In the genomic region with DNA sequence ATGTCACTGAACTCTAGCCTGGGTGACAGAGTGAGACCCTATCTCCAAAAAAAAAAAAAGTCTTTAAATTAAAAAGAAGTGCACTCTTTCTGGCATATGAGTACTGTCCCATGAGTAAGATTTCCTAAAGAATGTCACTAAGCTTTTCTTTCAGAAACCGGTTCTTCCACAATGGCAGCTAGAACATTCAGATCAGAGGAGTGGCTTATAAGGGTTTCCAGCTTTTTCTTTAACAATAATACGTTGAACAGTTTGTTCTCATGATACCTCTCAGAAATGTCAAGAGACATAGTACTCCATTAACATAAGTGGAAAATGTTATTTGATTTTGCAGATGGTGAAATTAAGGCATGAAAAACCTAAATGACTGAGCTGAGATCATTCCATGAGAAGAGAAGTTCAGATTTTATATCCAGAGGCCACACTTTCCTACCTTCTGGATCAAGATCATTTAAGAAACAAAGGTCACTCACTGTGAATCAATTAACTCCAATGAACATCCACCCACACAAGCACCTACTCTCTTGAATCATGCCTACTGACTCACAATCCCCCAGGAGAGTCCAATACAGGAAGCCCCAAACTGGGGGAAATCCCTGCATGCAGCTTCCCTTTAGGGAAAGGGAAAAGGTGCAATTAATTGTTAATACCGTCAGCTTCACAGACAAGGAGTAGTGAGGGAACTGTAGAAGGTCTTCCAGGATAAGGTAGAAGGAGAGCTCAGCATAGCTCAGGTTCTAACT, we compare ENCODE assay signal across 12 cellular contexts.
DNase-seq lines count a peak whose midpoint lies in the region; ATAC-seq and TF ChIP-seq lines count a peak whose summit lies in the region.
"Had no signal": no experiment of that assay in that cellular context is flagged by ENCODE, and none has a peak within 500 bp of the region (broad histone marks: within the 10 kb centered on the region; RNA-seq: fewer than 3 reads in every experiment).

No MANE protein-coding gene starts in this region.

- H3K4me2 ChIP-seq in trophoblast cell (ENCODE audit: low read length) = no peak overlapping the region

- ATAC-seq in HG02571 (IDR thresholded peaks at IDR 0.05; ENCODE audit: unreplicated experiment) = no peak
- ATAC-seq: activated CD8-positive, alpha-beta T cell treated with anti-CD3 and anti-CD28 coated beads for 36 hours had no signal

- no peak overlapping the region for H3K18ac ChIP-seq in trophoblast cell (ENCODE audit: low read length)

- peak; percentile 30 for DNase-seq in DMS79 (lab: John Stamatoyannopoulos, UW)
- DNase-seq in RKO (ENCODE audit: low spot score) = peak; percentile 11
- peak; percentile 68 for DNase-seq in fibroblast of mammary gland (ENCODE audit: low read depth)
- DNase-seq in trophoblast cell = peak; percentile 62 to 91
- DNase-seq in iPS-NIHi7 (ENCODE audit: extremely low spot score) = no peak
- DNase-seq in central memory CD4-positive, alpha-beta T cell = no peak
- DNase-seq in stimulated activated naive CD4-positive, alpha-beta T cell (lab: John Stamatoyannopoulos, UW) = no peak
- DNase-seq: activated CD8-positive, alpha-beta T cell treated with anti-CD3 and anti-CD28 coated beads for 36 hours; NCI-H526; ovary had no signal

- H3K4me1 ChIP-seq in trophoblast cell (ENCODE audit: control insufficient read depth in 1 of 2, insufficient read depth in 2 of 2, low read length in 2 of 2) = peaks cover 12 to 15% of the 10 kb centered on the region in 2 experiments

- H3K79me2 ChIP-seq in trophoblast cell (ENCODE audit: control insufficient read depth, insufficient read depth, low read length, poor library complexity) = no peaks in the 10 kb centered on the region

- no peak overlapping the region for H2AK5ac ChIP-seq in trophoblast cell (ENCODE audit: low read length)

- no peak overlapping the region for H3K14ac ChIP-seq in trophoblast cell (ENCODE audit: low read length)

- peak overlapping the region; percentile 73 for H2BK12ac ChIP-seq in trophoblast cell (ENCODE audit: low read length)

- peak overlapping the region; percentile 63 for H2BK120ac ChIP-seq in trophoblast cell (ENCODE audit: insufficient read depth, low read length, poor library complexity)

- H4K12ac ChIP-seq in trophoblast cell (ENCODE audit: low read depth, low read length) = no peak overlapping the region

- H3K9me3 ChIP-seq in trophoblast cell (ENCODE audit: insufficient read depth, low read depth, low read length) = no peaks in the 10 kb centered on the region
- H3K9me3 ChIP-seq: Caco-2, ovary had no signal

- H3K27me3 ChIP-seq in trophoblast cell (ENCODE audit: insufficient read depth, low read length) = no peaks in the 10 kb centered on the region
- H3K27me3 ChIP-seq: ovary had no signal

- peaks cover 7% of the 10 kb centered on the region for H3K79me1 ChIP-seq in trophoblast cell (ENCODE audit: low read length)

- no peak overlapping the region for H2AFZ ChIP-seq in trophoblast cell (ENCODE audit: insufficient read depth, low read length, poor library complexity)

- no peak overlapping the region for H3K9ac ChIP-seq in trophoblast cell (ENCODE audit: low read length)

- H3K4ac ChIP-seq in trophoblast cell (ENCODE audit: low read depth, low read length) = no peak overlapping the region

- peak overlapping the region; percentile 76 for H4K91ac ChIP-seq in trophoblast cell (ENCODE audit: low read depth, low read length)

- H3K23ac ChIP-seq in trophoblast cell (ENCODE audit: low read length) = no peak overlapping the region

- H4K8ac ChIP-seq in trophoblast cell (ENCODE audit: low read depth, low read length) = no peak overlapping the region

- no peak overlapping the region for H3K27ac ChIP-seq in trophoblast cell (ENCODE audit: low read depth, low read length)
- H3K27ac ChIP-seq: ovary had no signal

- H3K4me3 ChIP-seq in fibroblast of mammary gland (ENCODE audit: control insufficient read depth, low read depth, low read length) (no peak overlapping the region), trophoblast cell (ENCODE audit: low read depth, low read length) (no peak overlapping the region)
- H3K4me3 ChIP-seq: ovary had no signal

- TF ChIP-seq CTCF in fibroblast of mammary gland (conservative IDR thresholded peaks at IDR 0.05; ENCODE audit: control insufficient read depth, insufficient read depth, low read depth, low read length) = no peak

- H2BK5ac ChIP-seq in trophoblast cell (ENCODE audit: low read depth, low read length, poor library complexity) = no peak overlapping the region

- H3K36me3 ChIP-seq in trophoblast cell (ENCODE audit: control insufficient read depth in 1 of 2, insufficient read depth in 2 of 2, low read length in 2 of 2) = no peaks in the 10 kb centered on the region
- H3K36me3 ChIP-seq: ovary had no signal

- WGBS in trophoblast cell (ENCODE audit: extremely low coverage, insufficient coverage, insufficient read length) = no CpG with 5 or more reads among the region's 3 CpGs

Comparison
In these comparisons a context has a peak if more than half of its experiments do, and no peak if none do; other contexts are left out.
1. DNase-seq: peak in DMS79 (single experiment), RKO (single experiment), fibroblast of mammary gland (single experiment) and trophoblast cell (2 of 2); none in iPS-NIHi7 (single experiment), central memory CD4-positive, alpha-beta T cell (single experiment) and stimulated activated naive CD4-positive, alpha-beta T cell (0 of 6).